Comparison of ENCODE assay signal across 1 cellular context in the genomic region with DNA sequence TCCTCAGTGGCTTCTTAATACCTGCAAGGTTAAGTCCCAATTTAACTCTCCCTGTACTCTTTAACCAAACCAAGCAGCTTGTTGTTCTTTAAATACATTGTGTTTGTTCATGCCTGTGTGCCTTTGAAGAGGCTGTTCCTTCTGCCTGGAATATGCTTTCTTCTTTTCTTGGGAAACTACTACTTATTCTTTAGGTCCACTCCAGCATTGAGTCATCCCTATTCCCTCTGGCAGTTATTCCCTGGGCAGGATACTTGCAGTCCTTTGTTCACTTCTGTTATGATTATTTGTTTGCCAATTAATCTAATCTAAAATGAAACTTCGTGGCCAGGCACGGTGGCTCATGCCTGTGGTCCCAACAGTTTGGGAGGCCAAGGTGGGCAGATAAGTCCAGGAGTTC.
TF ChIP-seq lines count a peak whose summit lies in the region.

No MANE protein-coding gene starts in this region.

TF ChIP-seq in GM23338, 12 proteins besides CTCF, POLR2A, EP300 and RAD21 (continued from another document):
- TF ChIP-seq ETS1 (IDR thresholded peaks at IDR 0.05): no peak
- no peak for TF ChIP-seq EZH2 (IDR thresholded peaks at IDR 0.05; ENCODE audit: low read depth, unreplicated experiment)
- TF ChIP-seq STAT1 (IDR thresholded peaks at IDR 0.05; ENCODE audit: unreplicated experiment): no peak
- TF ChIP-seq NANOG (IDR thresholded peaks at IDR 0.05; ENCODE audit: borderline replicate concordance): no peak
- TF ChIP-seq CREB1 (CRISPR knock-in tag; IDR thresholded peaks at IDR 0.05; ENCODE audit: low read depth): no peak
- TF ChIP-seq ZNF462 (CRISPR knock-in tag; IDR thresholded peaks at IDR 0.05): no peak
- no peak for TF ChIP-seq REST (IDR thresholded peaks at IDR 0.05; ENCODE audit: unreplicated experiment)
